In the genomic region with DNA sequence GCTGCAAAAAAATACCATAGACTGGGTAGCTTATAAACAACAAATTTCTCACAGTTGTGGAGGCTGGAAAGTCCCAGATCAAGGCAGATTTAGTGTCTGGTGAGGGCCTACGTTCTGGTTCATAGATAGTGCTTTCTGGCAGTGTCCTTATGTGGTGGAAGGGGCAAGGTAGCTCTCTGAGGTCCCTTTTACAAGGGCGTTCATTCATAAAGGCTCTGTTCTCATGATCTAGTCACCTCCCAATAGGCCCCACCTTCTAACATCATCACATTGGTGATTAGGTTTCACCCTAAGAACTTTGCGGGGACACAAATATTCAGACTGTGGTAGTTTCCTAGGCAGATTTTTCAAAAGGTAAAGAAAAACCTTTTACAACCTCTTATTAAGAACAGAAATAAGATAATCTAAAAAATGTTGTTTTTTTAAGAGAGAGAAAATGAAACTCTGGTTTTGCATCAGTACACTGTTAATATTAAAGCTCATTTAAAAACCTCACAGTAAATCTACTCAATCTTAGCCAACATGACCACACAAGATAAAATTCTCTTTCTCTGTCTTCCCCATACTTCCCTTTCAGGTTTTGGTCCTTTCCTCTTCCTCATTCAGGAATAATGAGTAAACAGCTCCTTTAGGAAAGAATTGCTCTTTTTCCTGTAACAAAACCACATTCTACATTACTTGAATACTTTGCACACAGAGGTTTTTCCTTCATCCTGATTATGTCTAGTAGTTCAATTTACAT, we compare ENCODE assay signal across 15 cellular contexts.
DNase-seq lines count a peak whose midpoint lies in the region; ATAC-seq, FAIRE-seq and TF ChIP-seq lines count a peak whose summit lies in the region.
"Had no signal": no experiment of that assay in that cellular context is flagged by ENCODE, and none has a peak within 500 bp of the region (broad histone marks: within the 10 kb centered on the region; RNA-seq: fewer than 3 reads in every experiment).

No MANE protein-coding gene starts in this region.

- H4K20me1 ChIP-seq in GM12878 (ENCODE audit: control insufficient read depth, insufficient read depth), result no peaks in the 10 kb centered on the region

- ATAC-seq in GM21423 (IDR thresholded peaks at IDR 0.05; ENCODE audit: unreplicated experiment) (peak; percentile 84), HG03064 (IDR thresholded peaks at IDR 0.05; ENCODE audit: low read depth, unreplicated experiment) (peak; percentile 86), GM12878 (peak; percentile 98), SK-N-SH treated with all-trans-retinoic acid at 6 μM for 48 hours (no peak)
- no peak for ATAC-seq in activated T-cell treated with anti-CD3 and anti-CD28 coated beads, Interleukin-2, amount 50 U/mL, for 72 hours (replicated peaks in 1 of 2)

- H3K9me3 ChIP-seq in GM12878 (replicated peaks; ENCODE audit: control insufficient read depth, insufficient read depth, low read length), result no peaks in the 10 kb centered on the region; the same call in 2 of the 3 replicates
- H3K9me3 ChIP-seq: SJSA1, testis had no signal

- no peak overlapping the region for H3K4me3 Mint-ChIP-seq in activated T-cell treated with anti-CD3 and anti-CD28 coated beads, Interleukin-2, amount 50 U/mL, for 72 hours

- H3K4me2 ChIP-seq in GM12878 (ENCODE audit: control insufficient read depth, insufficient read depth), result no peak overlapping the region

- peak; percentile 30 for DNase-seq in GM13976 (ENCODE audit: low spot score)
- DNase-seq in GM12878 (ENCODE audit: low read depth, low spot score), result peak; percentile 68
- DNase-seq in substantia nigra (lab: John Stamatoyannopoulos, UW), result no peak
- no peak for DNase-seq in activated T-cell treated with anti-CD3 and anti-CD28 coated beads, Interleukin-2, amount 50 U/mL, for 72 hours
- DNase-seq in NCI-H446 (lab: John Stamatoyannopoulos, UW), result no peak
- DNase-seq: caudate nucleus, EL, foreskin melanocyte, NCI-H2227 treated with DMSO at 0.1 percent for 48 hours, testis had no signal

- intact Hi-C loops in GM12878 (cut with micrococcal nuclease; ENCODE audit: unreplicated experiment), result loop anchor here (2.0 to 5.0 kb wide), 3 partner anchors 69 to 311 kb away; a partner anchor contains a TSS

- TF ChIP-seq EP300 in GM12878 (IDR thresholded peaks at IDR 0.05; ENCODE audit: borderline replicate concordance in 1 of 2, control insufficient read depth in 1 of 2, low read depth in 2 of 2, low read length in 2 of 2), result peak in 1 of 2 experiments; percentile 28; a peak in 1 of 4 replicates

- TF ChIP-seq CTCF in GM13976 (IDR thresholded peaks at IDR 0.05; ENCODE audit: borderline replicate concordance, control extremely low read depth, extremely low read depth, insufficient read depth, missing control alignments), result no peak
- no peak for TF ChIP-seq CTCF in GM12878 (IDR thresholded peaks at IDR 0.05 in 2 of 3, conservative IDR thresholded peaks at IDR 0.05 in 1 of 3; ENCODE audit: control insufficient read depth in 2 of 3, extremely low read depth in 1 of 3, insufficient read depth in 1 of 3, low read depth in 3 of 3, low read length in 3 of 3)

- H3K36me3 ChIP-seq in GM12878 (ENCODE audit: control insufficient read depth in 2 of 2, insufficient read depth in 2 of 2, low read length in 1 of 2), result no peaks in the 10 kb centered on the region
- H3K36me3 ChIP-seq: SJSA1 had no signal

- H3K9me3 Mint-ChIP-seq in activated T-cell treated with anti-CD3 and anti-CD28 coated beads, Interleukin-2, amount 50 U/mL, for 72 hours, result no peaks in the 10 kb centered on the region

- no TSS peak for BruUV-seq in GM12878 (replicated peaks; lab: Mats Ljungman, UMichigan)

- no peaks in the 10 kb centered on the region for H3K27me3 ChIP-seq in GM12878 (replicated peaks in 1 of 2; ENCODE audit: control insufficient read depth in 2 of 2, insufficient read depth in 2 of 2, low read length in 1 of 2)
- H3K27me3 ChIP-seq: testis had no signal

- no peak overlapping the region for H3K4me3 ChIP-seq in GM12878
- H3K4me3 ChIP-seq: SJSA1, testis had no signal

- no peaks in the 10 kb centered on the region for H3K4me1 ChIP-seq in GM12878 (ENCODE audit: control insufficient read depth, insufficient read depth, low read length)
- H3K4me1 ChIP-seq: SJSA1, testis had no signal

- CTCF ChIA-PET in GM12878 (lab: Yijun Ruan, JAX), result interaction anchor here (0.9 to 4.7 kb wide), 15 partner anchors 10 to 451 kb away, joined by 3 to 33 read pairs (median 5); a partner anchor contains a TSS

- TF ChIP-seq RAD21 in GM12878 (IDR thresholded peaks at IDR 0.05; ENCODE audit: insufficient read depth, low read depth, low read length), result no peak

- no peaks in the 10 kb centered on the region for H3K4me1 Mint-ChIP-seq in activated T-cell treated with anti-CD3 and anti-CD28 coated beads, Interleukin-2, amount 50 U/mL, for 72 hours (ENCODE audit: low read depth)

- H3K9ac ChIP-seq in GM12878 (ENCODE audit: control insufficient read depth, insufficient read depth, low read length), result no peak overlapping the region
- H3K9ac ChIP-seq: parathyroid adenoma had no signal

- no peak for TF ChIP-seq POLR2A in GM12878 (IDR thresholded peaks at IDR 0.05; ENCODE audit: low read depth, low read length)

- H3K27me3 Mint-ChIP-seq in activated T-cell treated with anti-CD3 and anti-CD28 coated beads, Interleukin-2, amount 50 U/mL, for 72 hours (ENCODE audit: low read depth), result peaks cover 14% of the 10 kb centered on the region

- SMC1A ChIA-PET in GM12878 (lab: Charles Lee; ENCODE audit: uncharacterized antibody, unreplicated experiment), result interaction anchor here (0.6 to 4.7 kb wide), 21 partner anchors 10 to 781 kb away, joined by 3 to 36 read pairs (median 3); a partner anchor contains a TSS

- WGBS in GM12878 (ENCODE audit: insufficient coverage, insufficient replicate concordance, low lambda C conversion rate, missing lambda C conversion rate), result 8% methylated on average over 3 of the region's 3 CpGs

- no peak overlapping the region for H3K27ac Mint-ChIP-seq in activated T-cell treated with anti-CD3 and anti-CD28 coated beads, Interleukin-2, amount 50 U/mL, for 72 hours

- POLR2A ChIA-PET in GM12878 (lab: Charles Lee), result interaction anchor here (1.2 kb wide), 1 partner anchor 19 kb away, joined by 4 read pairs; no protein-coding TSS in a partner anchor

- H3K36me3 Mint-ChIP-seq in activated T-cell treated with anti-CD3 and anti-CD28 coated beads, Interleukin-2, amount 50 U/mL, for 72 hours (ENCODE audit: insufficient read depth in 2 of 2), result no peaks in the 10 kb centered on the region

- H3K27ac ChIP-seq in GM12878 (ENCODE audit: control insufficient read depth, insufficient read depth) (peak overlapping the region; percentile 4), substantia nigra (ENCODE audit: low read depth, low read length, poor library complexity, severe bottlenecking) (no peak overlapping the region)
- H3K27ac ChIP-seq: parathyroid adenoma, SJSA1, testis had no signal

- RAD21 ChIA-PET in GM12878 (lab: Charles Lee; ENCODE audit: unreplicated experiment), result interaction anchor here (0.9 to 3.6 kb wide), 14 partner anchors 10 to 1894 kb away, joined by 3 to 32 read pairs (median 4); a partner anchor contains a TSS

- peak overlapping the region; percentile 74 for H2AFZ ChIP-seq in GM12878 (ENCODE audit: control insufficient read depth, low read depth, low read length)
- H2AFZ ChIP-seq: parathyroid adenoma had no signal

- in situ Hi-C loops in GM13976 (cut with MboI; ENCODE audit: low sequenced_read_pairs, unreplicated experiment) (loop anchor here (10.0 kb wide), 1 partner anchor 313 kb away; no protein-coding TSS in a partner anchor), GM12878 (cut with MboI) (loop anchor here (25.0 kb wide), 1 partner anchor 311 kb away; no protein-coding TSS in a partner anchor)

- H3K79me2 ChIP-seq in GM12878 (ENCODE audit: control insufficient read depth, insufficient read depth, low read length), result no peaks in the 10 kb centered on the region

- FAIRE-seq in GM12878 (lab: Jason Lieb, UNC), result peak; percentile 49

TF ChIP-seq in GM12878, 131 proteins besides CTCF, POLR2A, EP300 and RAD21 (continues in another document):
- TF ChIP-seq, protein P1, sequence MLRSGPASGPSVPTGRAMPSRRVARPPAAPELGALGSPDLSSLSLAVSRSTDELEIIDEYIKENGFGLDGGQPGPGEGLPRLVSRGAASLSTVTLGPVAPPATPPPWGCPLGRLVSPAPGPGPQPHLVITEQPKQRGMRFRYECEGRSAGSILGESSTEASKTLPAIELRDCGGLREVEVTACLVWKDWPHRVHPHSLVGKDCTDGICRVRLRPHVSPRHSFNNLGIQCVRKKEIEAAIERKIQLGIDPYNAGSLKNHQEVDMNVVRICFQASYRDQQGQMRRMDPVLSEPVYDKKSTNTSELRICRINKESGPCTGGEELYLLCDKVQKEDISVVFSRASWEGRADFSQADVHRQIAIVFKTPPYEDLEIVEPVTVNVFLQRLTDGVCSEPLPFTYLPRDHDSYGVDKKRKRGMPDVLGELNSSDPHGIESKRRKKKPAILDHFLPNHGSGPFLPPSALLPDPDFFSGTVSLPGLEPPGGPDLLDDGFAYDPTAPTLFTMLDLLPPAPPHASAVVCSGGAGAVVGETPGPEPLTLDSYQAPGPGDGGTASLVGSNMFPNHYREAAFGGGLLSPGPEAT (IDR thresholded peaks at IDR 0.05; ENCODE audit: low read depth), result peak; percentile 86
- TF ChIP-seq CHD2 (IDR thresholded peaks at IDR 0.05; ENCODE audit: borderline replicate concordance, low read depth, low read length) (0 out of 2 replicates have a peak, but pooled peaks have one; percentile 26), BHLHE40 (IDR thresholded peaks at IDR 0.05; ENCODE audit: borderline replicate concordance in 1 of 2, low read depth in 2 of 2, low read length in 1 of 2) (0 out of 4 replicates have a peak, but pooled peaks of 1 of the 2 experiments have one; percentile 17)

TF ChIP-seq in SK-N-SH treated with all-trans-retinoic acid at 6 μM for 48 hours, 23 proteins besides CTCF, POLR2A, EP300 and RAD21 (continues in another document):
- TF ChIP-seq PPARA (CRISPR knock-in tag; IDR thresholded peaks at IDR 0.05; ENCODE audit: borderline replicate concordance) (no peak), ARNTL (CRISPR knock-in tag; IDR thresholded peaks at IDR 0.05; ENCODE audit: borderline replicate concordance, low read depth) (no peak), ZNF8 (CRISPR knock-in tag; IDR thresholded peaks at IDR 0.05) (no peak), OSR1 (CRISPR knock-in tag; IDR thresholded peaks at IDR 0.05) (no peak), BACH2 (CRISPR knock-in tag; IDR thresholded peaks at IDR 0.05; ENCODE audit: borderline replicate concordance) (no peak)

Comparison
In these comparisons a context has a peak if more than half of its experiments do, and no peak if none do; other contexts are left out.
1. DNase-seq: peak in GM13976 (single experiment) and GM12878 (single experiment); none in substantia nigra (0 of 49), activated T-cell treated with anti-CD3 and anti-CD28 coated beads, Interleukin-2, amount 50 U/mL, for 72 hours (0 of 2) and NCI-H446 (0 of 2).
2. ATAC-seq: peak in GM21423 (single experiment), HG03064 (single experiment) and GM12878 (single experiment); none in activated T-cell treated with anti-CD3 and anti-CD28 coated beads, Interleukin-2, amount 50 U/mL, for 72 hours (0 of 2) and SK-N-SH treated with all-trans-retinoic acid at 6 μM for 48 hours (single experiment).